9 cellular contexts compared by ENCODE assay signal in the genomic region with DNA sequence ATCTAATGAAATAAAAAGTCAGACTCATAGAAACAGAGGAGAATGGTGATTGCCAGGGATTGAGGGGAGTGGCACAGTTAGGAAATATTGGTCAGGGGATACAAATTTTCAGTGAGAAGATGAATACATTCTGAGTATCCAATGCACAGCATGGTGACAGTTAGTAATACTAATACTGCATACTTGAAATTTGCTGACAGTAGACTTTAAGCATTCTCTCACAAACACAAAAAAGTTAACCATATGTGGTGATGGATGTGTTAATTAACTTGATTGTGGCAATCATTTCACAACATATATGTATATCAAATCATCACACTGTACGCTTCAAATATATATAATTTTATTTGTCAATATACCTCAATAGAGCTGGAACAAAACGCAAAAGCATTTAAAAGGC. TPM values are rescaled to one million over a fixed set of nuclear protein-coding genes. Genes with fewer than 3 reads are reported as not detected.
"Had no signal": no experiment of that assay in that cellular context is flagged by ENCODE, and none has a peak within 500 bp of the region (broad histone marks: within the 10 kb centered on the region; RNA-seq: fewer than 3 reads in every experiment).

No MANE protein-coding gene starts in this region.

- H3K27ac ChIP-seq: KMS-11 had no signal

- H3K4me3 Mint-ChIP-seq: GM23338, H9 had no signal

- FAIRE-seq: H1, H54, HTR-8/SVneo had no signal

- H3K9ac ChIP-seq: KMS-11 had no signal

- H3K4me2 ChIP-seq: GM23338, KMS-11 had no signal

- H3K27ac Mint-ChIP-seq: GM23338, H9 had no signal

- H3K4me3 ChIP-seq: GM23338 had no signal

- DNase-seq: H9, HCEC 1CT, KBM-7 had no signal

- ATAC-seq: GM23338 had no signal

- H3K9me3 Mint-ChIP-seq: GM23338, H9 had no signal

RNA-seq across cellular contexts. Expression of a gene that starts 9.2 kb away (rescaled TPM):
- total RNA-seq: HT-29 had no signal
